ENCODE assay signal across 1 cellular context in genomic region chr1:150619576-150620509, GRCh38.
A peak's percentile ranks its signal among the peaks of the same experiment; 100 is the strongest.
TF ChIP-seq lines count a peak whose summit lies in the region.

No MANE protein-coding gene starts in this region.

TF ChIP-seq in K562, 482 proteins besides CTCF, POLR2A, EP300 and RAD21 (continued from another document and continues in another):
- TF ChIP-seq ATF6 (CRISPR knock-in tag; IDR thresholded peaks at IDR 0.05) = no peak; the same call in 1 of the 2 replicates
- TF ChIP-seq TFE3 (CRISPR knock-in tag; IDR thresholded peaks at IDR 0.05) = no peak
- TF ChIP-seq ZKSCAN3 (CRISPR knock-in tag; IDR thresholded peaks at IDR 0.05) = no peak
- TF ChIP-seq THRAP3 (IDR thresholded peaks at IDR 0.05; ENCODE audit: borderline replicate concordance) = no peak; the same call in 1 of the 2 replicates
- TF ChIP-seq UBTF (IDR thresholded peaks at IDR 0.05; ENCODE audit: borderline replicate concordance in 1 of 2, low read depth in 2 of 2, low read length in 2 of 2) = peak; percentile 54 to 76; a peak in 2 of 4 replicates
- peak; percentile 77 for TF ChIP-seq MYNN (IDR thresholded peaks at IDR 0.05)
- TF ChIP-seq MYNN (CRISPR knock-in tag; IDR thresholded peaks at IDR 0.05) = no peak
- no peak for TF ChIP-seq KLF10 (CRISPR knock-in tag; IDR thresholded peaks at IDR 0.05)
- TF ChIP-seq ZNF655 (CRISPR knock-in tag; IDR thresholded peaks at IDR 0.05) = no peak
- no peak for TF ChIP-seq SAFB2 (IDR thresholded peaks at IDR 0.05; ENCODE audit: borderline replicate concordance, low read depth, low read length, severe bottlenecking)
- TF ChIP-seq RCOR1 (IDR thresholded peaks at IDR 0.05; ENCODE audit: borderline replicate concordance in 1 of 2, low read depth in 2 of 2, low read length in 2 of 2) = peak; percentile 84 to 90
- TF ChIP-seq SP2 (IDR thresholded peaks at IDR 0.05; ENCODE audit: extremely low read depth, low read depth, low read length, poor library complexity, severe bottlenecking) = no peak
- no peak for TF ChIP-seq KDM2B (CRISPR knock-in tag; IDR thresholded peaks at IDR 0.05)
- TF ChIP-seq MAFG (tag; conservative IDR thresholded peaks at IDR 0.05) = no peak
- peak in 1 of 2 experiments; percentile 74; a peak in 2 of 4 replicates for TF ChIP-seq MAZ (CRISPR knock-in tag; conservative IDR thresholded peaks at IDR 0.05 in 1 of 2, IDR thresholded peaks at IDR 0.05 in 1 of 2)
- TF ChIP-seq CAMTA2 (CRISPR knock-in tag; conservative IDR thresholded peaks at IDR 0.05) = no peak
- TF ChIP-seq DNMT1 (IDR thresholded peaks at IDR 0.05) = no peak
- no peak for TF ChIP-seq ZNF253 (CRISPR knock-in tag; conservative IDR thresholded peaks at IDR 0.05)
- no peak for TF ChIP-seq NFRKB (IDR thresholded peaks at IDR 0.05; ENCODE audit: low read depth)
- TF ChIP-seq CREB5 (CRISPR knock-in tag; IDR thresholded peaks at IDR 0.05) = no peak
- peak; percentile 83 for TF ChIP-seq BRD9 (IDR thresholded peaks at IDR 0.05; ENCODE audit: low read depth, partially characterized antibody)
- no peak; the same call in 1 of the 2 replicates for TF ChIP-seq RBFOX2 (IDR thresholded peaks at IDR 0.05; ENCODE audit: low read depth, low read length)
- TF ChIP-seq CTCFL (IDR thresholded peaks at IDR 0.05; ENCODE audit: borderline replicate concordance, insufficient read depth, low read depth, low read length, poor library complexity, severe bottlenecking) = peak; percentile 79
- no peak for TF ChIP-seq PHF8 (IDR thresholded peaks at IDR 0.05; ENCODE audit: borderline replicate concordance, low read length)
- no peak for TF ChIP-seq ZNF174 (CRISPR knock-in tag; IDR thresholded peaks at IDR 0.05)
- no peak for TF ChIP-seq ZNF165 (CRISPR knock-in tag; IDR thresholded peaks at IDR 0.05; ENCODE audit: borderline replicate concordance)
- TF ChIP-seq ARID3A (IDR thresholded peaks at IDR 0.05; ENCODE audit: borderline replicate concordance, low read depth, low read length) = peak; percentile 94
- no peak for TF ChIP-seq CGGBP1 (CRISPR knock-in tag; IDR thresholded peaks at IDR 0.05)
- TF ChIP-seq ZNF512 (tag; IDR thresholded peaks at IDR 0.05) = no peak
- no peak for TF ChIP-seq MCM7 (IDR thresholded peaks at IDR 0.05)
- peak; percentile 49 for TF ChIP-seq TBP (optimal IDR thresholded peaks at IDR 0.05; ENCODE audit: low read depth, low read length)
- no peak for TF ChIP-seq MXI1 (IDR thresholded peaks at IDR 0.05; ENCODE audit: low read depth, low read length)
- TF ChIP-seq PURB (CRISPR knock-in tag; IDR thresholded peaks at IDR 0.05; ENCODE audit: low read depth) = no peak
- TF ChIP-seq ZKSCAN1 (IDR thresholded peaks at IDR 0.05; ENCODE audit: low read depth, low read length) = no peak
- TF ChIP-seq NR0B1 (IDR thresholded peaks at IDR 0.05; ENCODE audit: partially characterized antibody) = no peak
- no peak for TF ChIP-seq ZNF445 (CRISPR knock-in tag; IDR thresholded peaks at IDR 0.05; ENCODE audit: low read depth)
- TF ChIP-seq NR4A1 (CRISPR knock-in tag; IDR thresholded peaks at IDR 0.05) = no peak
- no peak for TF ChIP-seq NR4A1 (tag; IDR thresholded peaks at IDR 0.05)
- TF ChIP-seq ZNF384 (IDR thresholded peaks at IDR 0.05; ENCODE audit: low read depth, low read length) = no peak
- TF ChIP-seq NCOA6 (IDR thresholded peaks at IDR 0.05) = no peak; the same call in 1 of the 2 replicates
- no peak for TF ChIP-seq RFX1 (IDR thresholded peaks at IDR 0.05)
- 0 out of 2 replicates have a peak, but pooled peaks have one; percentile 55 for TF ChIP-seq ZNF449 (CRISPR knock-in tag; IDR thresholded peaks at IDR 0.05)
- TF ChIP-seq ZFP30 (CRISPR knock-in tag; IDR thresholded peaks at IDR 0.05; ENCODE audit: borderline replicate concordance) = no peak
- peak; percentile 66 for TF ChIP-seq MTA2 (IDR thresholded peaks at IDR 0.05; ENCODE audit: low read depth)
- no peak for TF ChIP-seq HES1 (IDR thresholded peaks at IDR 0.05; ENCODE audit: low read depth)
- no peak for TF ChIP-seq SREBF1 (IDR thresholded peaks at IDR 0.05; ENCODE audit: borderline replicate concordance, low read depth, low read length)
- TF ChIP-seq HDAC2 (IDR thresholded peaks at IDR 0.05) = peak; percentile 90
- TF ChIP-seq PRPF4 (IDR thresholded peaks at IDR 0.05; ENCODE audit: insufficient read depth, low read depth, low read length, poor library complexity, severe bottlenecking) = no peak
- TF ChIP-seq MCM2 (IDR thresholded peaks at IDR 0.05; ENCODE audit: low read depth) = no peak
